ENCODE assay signal across 33 cellular contexts in genomic region chr15:69627548-69628158, GRCh38.
"Had no signal": no experiment of that assay in that cellular context is flagged by ENCODE, and none has a peak within 500 bp of the region (broad histone marks: within the 10 kb centered on the region; RNA-seq: fewer than 3 reads in every experiment).

No MANE protein-coding gene starts in this region.

- H3K9me3 ChIP-seq: adrenal gland, body of pancreas, gastrocnemius medialis, lower lobe of right lung, mucosa of descending colon, ovary, testis had no signal

- H3K36me3 Mint-ChIP-seq: activated naive CD8-positive, alpha-beta T cell treated with anti-CD3 and anti-CD28 coated beads for 36 hours; natural killer cell treated with Interleukin-12 subunit alpha and Interleukin-12 subunit beta and Interleukin-15 and Interleukin-18, amount 100 ng/mL, for 72 hours; type B pancreatic cell had no signal

- H3K4me3 Mint-ChIP-seq: activated CD4-positive, alpha-beta memory T cell treated with anti-CD3 and anti-CD28 coated beads, Interleukin-2, amount 10 ng/mL, durations not matched to agents 7 days and 5 days; activated CD4-positive, alpha-beta T cell treated with anti-CD3 and anti-CD28 coated beads, Interleukin-2, amount 10 ng/mL, durations not matched to agents 24 days and 14 days; activated naive CD4-positive, alpha-beta T cell treated with anti-CD3 and anti-CD28 coated beads for 36 hours; activated naive CD8-positive, alpha-beta T cell treated with anti-CD3 and anti-CD28 coated beads for 36 hours; natural killer cell treated with Interleukin-12 subunit alpha and Interleukin-12 subunit beta and Interleukin-15 and Interleukin-18, amount 100 ng/mL, for 72 hours; T-helper 1 cell treated with Interleukin-12 subunit alpha and Interleukin-12 subunit beta and Interleukin-4 antibody, amounts not matched to agents 30 μg/mL and 1 μg/mL, for 36 hours; type B pancreatic cell had no signal

- DNase-seq: activated CD4-positive, alpha-beta memory T cell treated with anti-CD3 and anti-CD28 coated beads, Interleukin-2, amount 10 ng/mL, durations not matched to agents 7 days and 5 days; activated CD4-positive, alpha-beta T cell treated with anti-CD3 and anti-CD28 coated beads, Interleukin-2, amount 10 ng/mL, durations not matched to agents 24 days and 14 days; activated effector memory CD4-positive, alpha-beta T cell treated with Interleukin-2 at 50 U/mL for 16 hours; activated naive CD4-positive, alpha-beta T cell treated with anti-CD3 and anti-CD28 coated beads for 36 hours; activated naive CD8-positive, alpha-beta T cell treated with anti-CD3 and anti-CD28 coated beads for 36 hours; adrenal gland; aorta; body of pancreas; effector memory CD4-positive, alpha-beta T cell; erythroblast; gastrocnemius medialis; glutamatergic neuron; kidney; left colon; mesendoderm; ovary; stimulated activated CD4-positive, alpha-beta T cell treated with anti-CD3 and anti-CD28 coated beads, Interleukin-12 subunit alpha, Interleukin-12 subunit beta, amount 100 ng/mL, for 4 hours; stimulated activated CD4-positive, alpha-beta T cell treated with anti-CD3 and anti-CD28 coated beads, Interleukin-4, amount 100 ng/mL, for 1 hour; stimulated activated naive CD8-positive, alpha-beta T cell treated with anti-CD3 and anti-CD28 coated beads, Interleukin-15, Interleukin-2, amounts not matched to agents 100 U/mL and 50 U/mL, for 24 hours; SW 1271; T-helper 9 cell; testis had no signal

- H3K27ac Mint-ChIP-seq: activated CD4-positive, alpha-beta memory T cell treated with anti-CD3 and anti-CD28 coated beads, Interleukin-2, amount 10 ng/mL, durations not matched to agents 7 days and 5 days; activated CD4-positive, alpha-beta T cell treated with anti-CD3 and anti-CD28 coated beads, Interleukin-2, amount 10 ng/mL, durations not matched to agents 24 days and 14 days; activated naive CD4-positive, alpha-beta T cell treated with anti-CD3 and anti-CD28 coated beads for 36 hours; activated naive CD8-positive, alpha-beta T cell treated with anti-CD3 and anti-CD28 coated beads for 36 hours; natural killer cell treated with Interleukin-12 subunit alpha and Interleukin-12 subunit beta and Interleukin-15 and Interleukin-18, amount 100 ng/mL, for 72 hours; progenitor cell of endocrine pancreas; T-helper 1 cell treated with Interleukin-12 subunit alpha and Interleukin-12 subunit beta and Interleukin-4 antibody, amounts not matched to agents 30 μg/mL and 1 μg/mL, for 36 hours; type B pancreatic cell had no signal

- H3K4me1 ChIP-seq: adrenal gland, body of pancreas, gastrocnemius medialis had no signal

- ATAC-seq: activated CD4-positive, CD25-positive, alpha-beta regulatory T cell treated with anti-CD3 and anti-CD28 coated beads, Interleukin-2, amount 50 U/mL, for 24 hours; body of pancreas; gastrocnemius medialis; natural killer cell treated with Interleukin-12 subunit alpha and Interleukin-12 subunit beta and Interleukin-15 and Interleukin-18, amount 100 ng/mL, for 72 hours; sciatic nerve; stimulated activated naive CD8-positive, alpha-beta T cell treated with anti-CD3 and anti-CD28 coated beads, Interleukin-15, Interleukin-2, amounts not matched to agents 100 U/mL and 50 U/mL, for 24 hours had no signal

- H3K4me3 ChIP-seq: adrenal gland, body of pancreas, gastrocnemius medialis, hepatocyte, lower lobe of right lung, mucosa of descending colon, ovary, skin epidermis, testis had no signal

- H3K27me3 ChIP-seq: body of pancreas, ovary, testis had no signal

- H2AFZ ChIP-seq: hepatocyte had no signal

- H3K27ac ChIP-seq: adrenal gland, body of pancreas, gastrocnemius medialis, hepatocyte, lower lobe of right lung, ovary, skin epidermis, testis, VCaP had no signal

- H3K4me2 ChIP-seq: hepatocyte had no signal

- H3K36me3 ChIP-seq: adrenal gland, gastrocnemius medialis, lower lobe of right lung, ovary had no signal

- H3K9me3 Mint-ChIP-seq: activated naive CD4-positive, alpha-beta T cell treated with anti-CD3 and anti-CD28 coated beads for 36 hours; activated naive CD8-positive, alpha-beta T cell treated with anti-CD3 and anti-CD28 coated beads for 36 hours; natural killer cell treated with Interleukin-12 subunit alpha and Interleukin-12 subunit beta and Interleukin-15 and Interleukin-18, amount 100 ng/mL, for 72 hours; type B pancreatic cell had no signal

- H3K79me2 ChIP-seq: hepatocyte had no signal
